Comparison of ENCODE assay signal across 25 cellular contexts in genomic region chr15:87645723-87646122, GRCh38.
"Had no signal": no experiment of that assay in that cellular context is flagged by ENCODE, and none has a peak within 500 bp of the region (broad histone marks: within the 10 kb centered on the region; RNA-seq: fewer than 3 reads in every experiment).

No MANE protein-coding gene starts in this region.

- H3K27me3 ChIP-seq: gastrocnemius medialis, heart left ventricle, hepatocyte, right lobe of liver, testis, tibial artery, upper lobe of left lung had no signal

- H3K27ac ChIP-seq: gastrocnemius medialis, heart left ventricle, hepatocyte, parathyroid adenoma, right lobe of liver, testis, tibial artery, upper lobe of left lung had no signal

- H3K4me3 Mint-ChIP-seq: effector memory CD8-positive, alpha-beta T cell; memory B cell; mesothelial cell of epicardium; naive B cell had no signal

- H3K27ac Mint-ChIP-seq: effector memory CD8-positive, alpha-beta T cell; memory B cell; mesothelial cell of epicardium; naive B cell; progenitor cell of endocrine pancreas had no signal

- H3K4me1 ChIP-seq: gastrocnemius medialis, heart left ventricle, parathyroid adenoma, right lobe of liver, testis, upper lobe of left lung had no signal

- H3K27me3 Mint-ChIP-seq: naive B cell had no signal

- H3K9me3 ChIP-seq: gastrocnemius medialis, heart left ventricle, mucosa of descending colon, right lobe of liver, testis, tibial artery, upper lobe of left lung had no signal

- H3K4me2 ChIP-seq: hepatocyte had no signal

- H3K4me3 ChIP-seq: gastrocnemius medialis, heart left ventricle, hepatocyte, lung, mucosa of descending colon, right lobe of liver, testis, tibial artery, upper lobe of left lung had no signal

- H2AFZ ChIP-seq: hepatocyte, parathyroid adenoma had no signal

- H3K36me3 ChIP-seq: gastrocnemius medialis, heart left ventricle, right lobe of liver, tibial artery, upper lobe of left lung had no signal

- H3K9ac ChIP-seq: parathyroid adenoma had no signal

- ATAC-seq: effector memory CD8-positive, alpha-beta T cell; gastrocnemius medialis; heart left ventricle; left lobe of liver; mucosa of descending colon; right lobe of liver had no signal

- H3K4me1 Mint-ChIP-seq: memory B cell, mesothelial cell of epicardium, naive B cell had no signal

- H3K9me3 Mint-ChIP-seq: mesothelial cell of epicardium had no signal

- DNase-seq: cerebellar nuclear complex; cortex of kidney; effector memory CD8-positive, alpha-beta T cell; foreskin fibroblast; gastrocnemius medialis; heart left ventricle; kidney; mucosa of descending colon; naive B cell; right lobe of liver; small intestine; stimulated activated CD4-positive, alpha-beta T cell treated with anti-CD3 and anti-CD28 coated beads, Interleukin-15, amount 100 ng/mL, for 24 hours; stimulated activated CD4-positive, alpha-beta T cell treated with anti-CD3 and anti-CD28 coated beads, Interleukin-2, amount 100 ng/mL, for 48 hours; stimulated activated naive CD4-positive, alpha-beta T cell; substantia nigra; testis; tibial artery; upper lobe of left lung had no signal
